1 cellular context compared by ENCODE assay signal in the genomic region with DNA sequence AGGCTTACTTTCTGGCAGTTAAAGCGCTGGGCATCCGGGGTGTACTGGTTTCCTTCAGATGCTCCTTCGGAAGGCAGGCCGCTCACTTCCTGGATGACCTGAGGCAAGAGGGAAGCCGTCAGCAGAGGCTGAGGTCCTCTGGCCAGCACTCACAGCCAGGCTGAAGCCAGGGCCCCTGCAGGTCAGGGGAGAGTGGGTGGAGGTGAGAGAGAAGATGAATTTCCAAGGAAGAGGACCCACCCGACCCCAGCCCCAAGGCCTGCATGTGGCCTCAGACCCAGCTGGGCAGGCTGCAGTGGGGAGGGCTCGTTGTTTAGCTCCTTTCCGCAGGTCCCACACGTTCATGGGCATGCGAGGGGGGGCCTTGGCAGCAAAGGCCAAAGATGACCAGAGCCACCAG.
TF ChIP-seq lines count a peak whose summit lies in the region.

No MANE protein-coding gene starts in this region.

TF ChIP-seq in H1, 55 proteins besides CTCF, POLR2A, EP300 and RAD21 (continued from another document):
- no peak for TF ChIP-seq CBX8 (IDR thresholded peaks at IDR 0.05; ENCODE audit: borderline replicate concordance, low read depth, low read length)
- no peak for TF ChIP-seq BACH1 (IDR thresholded peaks at IDR 0.05; ENCODE audit: low read length)
- TF ChIP-seq BRCA1 (IDR thresholded peaks at IDR 0.05; ENCODE audit: low read depth, low read length): no peak
